In the genomic region with DNA sequence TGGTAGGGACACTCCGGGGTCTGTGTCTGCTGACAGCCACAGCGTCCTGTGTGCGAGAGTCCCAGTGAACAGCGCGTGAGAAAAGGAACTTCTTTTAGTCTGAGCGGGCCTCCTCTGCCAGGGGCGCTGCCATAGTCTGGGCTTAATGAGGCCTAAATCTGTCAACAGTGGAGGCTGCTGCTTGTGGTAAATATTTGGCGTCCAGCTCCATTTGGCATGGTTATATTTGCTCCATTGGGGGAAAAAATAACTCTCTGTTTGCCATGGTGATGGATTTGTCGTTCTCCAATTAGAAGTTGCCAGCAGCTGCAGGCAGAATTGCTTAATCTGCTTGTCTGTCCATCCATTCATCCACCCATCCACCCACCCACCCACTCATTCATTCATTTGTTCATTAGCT, we compare ENCODE assay signal across 28 cellular contexts.
A peak's percentile ranks its signal among the peaks of the same experiment; 100 is the strongest.
DNase-seq lines count a peak whose midpoint lies in the region; ATAC-seq and TF ChIP-seq lines count a peak whose summit lies in the region.
"Had no signal": no experiment of that assay in that cellular context is flagged by ENCODE, and none has a peak within 500 bp of the region (broad histone marks: within the 10 kb centered on the region; RNA-seq: fewer than 3 reads in every experiment).

No MANE protein-coding gene starts in this region.

- no peaks in the 10 kb centered on the region for H3K27me3 ChIP-seq in CD4-positive, alpha-beta memory T cell (ENCODE audit: insufficient read depth, low read length)
- H3K27me3 ChIP-seq in psoas muscle (ENCODE audit: insufficient read depth in 3 of 3, low read length in 2 of 3) = peaks cover 0 to 28% (median 10%) of the 10 kb centered on the region in 3 donors

- intact Hi-C loops in CD4-positive, alpha-beta memory T cell (cut with micrococcal nuclease) = no loop called here
- intact Hi-C loops in psoas muscle (cut with DNase I) = no loop called here

- H3K9me3 Mint-ChIP-seq in CD4-positive, alpha-beta memory T cell = peaks cover 0 to 1% (median 0%) of the 10 kb centered on the region in 8 donors
- H3K9me3 Mint-ChIP-seq: activated B cell treated with CpG ODN at 0.5 μM for 24 hours; CD14-positive monocyte; dendritic cell treated with granulocyte-macrophage colony-stimulating factor and Interleukin-4, amounts not matched to agents 40 ng/mL and 50 ng/mL, for 4 days; HFFc6; naive thymus-derived CD8-positive, alpha-beta T cell had no signal

- no peak overlapping the region for H3K4me3 Mint-ChIP-seq in CD4-positive, alpha-beta memory T cell
- H3K4me3 Mint-ChIP-seq: activated B cell treated with CpG ODN at 0.5 μM for 24 hours; activated naive CD8-positive, alpha-beta T cell; CD14-positive monocyte; dendritic cell treated with granulocyte-macrophage colony-stimulating factor and Interleukin-4, amounts not matched to agents 40 ng/mL and 50 ng/mL, for 4 days; HFFc6; naive thymus-derived CD8-positive, alpha-beta T cell; stimulated activated memory B cell treated with anti-CD40 and anti-IgM and Interleukin-4, amounts not matched to agents 10 μg/mL and 1 μg/mL and 100 μg/mL, for 72 hours had no signal

- POLR2A ChIA-PET in CD4-positive, alpha-beta memory T cell (lab: Charles Lee; ENCODE audit: partially characterized antibody) = no interaction called here

- CTCF ChIA-PET in CD4-positive, alpha-beta memory T cell (lab: Charles Lee; ENCODE audit: partially characterized antibody) = no interaction called here

- no peak for TF ChIP-seq CTCF in psoas muscle (IDR thresholded peaks at IDR 0.05)

- DNase-seq in Ammon's horn (ENCODE audit: low spot score) (peak; percentile 67), GM04503 (ENCODE audit: low read depth) (peak; percentile 71), RPMI7951 (ENCODE audit: low read depth) (peak; percentile 26), hippocampal formation (lab: John Stamatoyannopoulos, UW) (peak; percentile 18 to 30), psoas muscle (no peak), SHP77 treated with DMSO at 0.1 percent for 48 hours (lab: John Stamatoyannopoulos, UW) (no peak)
- no peak for DNase-seq in CD4-positive, alpha-beta memory T cell
- DNase-seq in effector CD4-positive, alpha-beta T cell = no peak
- DNase-seq: activated B cell treated with CpG ODN at 0.5 μM for 24 hours; activated CD4-positive, alpha-beta T cell treated with anti-CD3 and anti-CD28 coated beads, Interleukin-2, amount 50 U/mL, for 1 hour; activated effector memory CD4-positive, alpha-beta T cell treated with Interleukin-2 at 50 U/mL for 16 hours; activated T-cell treated with anti-CD3 and anti-CD28 coated beads, Interleukin-2, amount 50 U/mL, for 1 hour; aorta; DND-41; esophagus squamous epithelium; foreskin melanocyte; heart right ventricle; HFFc6; IMR-90; naive thymus-derived CD8-positive, alpha-beta T cell; RPMI8226; stimulated activated CD4-positive, alpha-beta T cell treated with anti-CD3 and anti-CD28 coated beads, Interleukin-15, amount 100 ng/mL, for 24 hours; T-helper 1 cell; trophoblast cell had no signal

- H3K27ac ChIP-seq in CD4-positive, alpha-beta memory T cell (ENCODE audit: low read depth, low read length) = no peak overlapping the region
- no peak overlapping the region for H3K27ac ChIP-seq in psoas muscle
- H3K27ac ChIP-seq: esophagus squamous epithelium, heart right ventricle had no signal

- no peak overlapping the region for H3K27ac Mint-ChIP-seq in CD4-positive, alpha-beta memory T cell
- H3K27ac Mint-ChIP-seq: activated B cell treated with CpG ODN at 0.5 μM for 24 hours; activated naive CD8-positive, alpha-beta T cell; dendritic cell treated with granulocyte-macrophage colony-stimulating factor and Interleukin-4, amounts not matched to agents 40 ng/mL and 50 ng/mL, for 4 days; HFFc6; naive thymus-derived CD8-positive, alpha-beta T cell; stimulated activated memory B cell treated with anti-CD40 and anti-IgM and Interleukin-4, amounts not matched to agents 10 μg/mL and 1 μg/mL and 100 μg/mL, for 72 hours had no signal

- H3K4me1 ChIP-seq in CD4-positive, alpha-beta memory T cell (ENCODE audit: insufficient read depth, low read length) = no peaks in the 10 kb centered on the region
- H3K4me1 ChIP-seq in psoas muscle = no peaks in the 10 kb centered on the region
- H3K4me1 ChIP-seq: esophagus squamous epithelium, heart right ventricle had no signal

- H3K27me3 Mint-ChIP-seq in CD4-positive, alpha-beta memory T cell = peaks cover 9 to 40% of the 10 kb centered on the region in 2 donors

- ATAC-seq in psoas muscle = no peak
- ATAC-seq: heart right ventricle; naive thymus-derived CD8-positive, alpha-beta T cell; stimulated activated memory B cell treated with anti-CD40 and anti-IgM and Interleukin-4, amounts not matched to agents 10 μg/mL and 1 μg/mL and 100 μg/mL, for 72 hours had no signal

- 68 to 76% (median 75%) methylated on average over 9 of the region's 9 CpGs for WGBS in psoas muscle, 3 donors

- H3K4me1 Mint-ChIP-seq in CD4-positive, alpha-beta memory T cell = no peaks in the 10 kb centered on the region
- H3K4me1 Mint-ChIP-seq: CD14-positive monocyte; stimulated activated memory B cell treated with anti-CD40 and anti-IgM and Interleukin-4, amounts not matched to agents 10 μg/mL and 1 μg/mL and 100 μg/mL, for 72 hours had no signal

- no peaks in the 10 kb centered on the region for H3K36me3 ChIP-seq in CD4-positive, alpha-beta memory T cell (ENCODE audit: insufficient read depth, low read length)
- H3K36me3 ChIP-seq in psoas muscle (ENCODE audit: insufficient read depth in 1 of 2, low read depth in 1 of 2) = no peaks in the 10 kb centered on the region
- H3K36me3 ChIP-seq: esophagus squamous epithelium, heart right ventricle had no signal

- H3K36me3 Mint-ChIP-seq in CD4-positive, alpha-beta memory T cell = no peaks in the 10 kb centered on the region
- H3K36me3 Mint-ChIP-seq: activated naive CD8-positive, alpha-beta T cell; CD14-positive monocyte; naive thymus-derived CD8-positive, alpha-beta T cell; stimulated activated memory B cell treated with anti-CD40 and anti-IgM and Interleukin-4, amounts not matched to agents 10 μg/mL and 1 μg/mL and 100 μg/mL, for 72 hours had no signal

- no peaks in the 10 kb centered on the region for H3K9me3 ChIP-seq in CD4-positive, alpha-beta memory T cell (ENCODE audit: control insufficient read depth in 1 of 2, low read length in 2 of 2)
- no peaks in the 10 kb centered on the region for H3K9me3 ChIP-seq in psoas muscle
- H3K9me3 ChIP-seq: esophagus squamous epithelium, heart right ventricle had no signal

- H3K4me3 ChIP-seq in CD4-positive, alpha-beta memory T cell (ENCODE audit: low read length in 2 of 2) = no peak overlapping the region
- no peak overlapping the region for H3K4me3 ChIP-seq in psoas muscle
- H3K4me3 ChIP-seq: esophagus squamous epithelium, heart right ventricle had no signal

Comparison
In these comparisons a context has a peak if more than half of its experiments do, and no peak if none do; other contexts are left out.
1. DNase-seq: peak in Ammon's horn (single experiment), GM04503 (single experiment), RPMI7951 (single experiment) and hippocampal formation (2 of 2); none in CD4-positive, alpha-beta memory T cell (0 of 5), psoas muscle (0 of 2), effector CD4-positive, alpha-beta T cell (single experiment) and SHP77 treated with DMSO at 0.1 percent for 48 hours (single experiment).